Comparison of ENCODE assay signal across 1 cellular context in genomic region chr3:171173732-171174131, GRCh38.
TF ChIP-seq lines count a peak whose summit lies in the region.

No MANE protein-coding gene starts in this region.

TF ChIP-seq in GM23338, 12 proteins besides CTCF, POLR2A, EP300 and RAD21 (continued from another document):
- TF ChIP-seq, protein P1, sequence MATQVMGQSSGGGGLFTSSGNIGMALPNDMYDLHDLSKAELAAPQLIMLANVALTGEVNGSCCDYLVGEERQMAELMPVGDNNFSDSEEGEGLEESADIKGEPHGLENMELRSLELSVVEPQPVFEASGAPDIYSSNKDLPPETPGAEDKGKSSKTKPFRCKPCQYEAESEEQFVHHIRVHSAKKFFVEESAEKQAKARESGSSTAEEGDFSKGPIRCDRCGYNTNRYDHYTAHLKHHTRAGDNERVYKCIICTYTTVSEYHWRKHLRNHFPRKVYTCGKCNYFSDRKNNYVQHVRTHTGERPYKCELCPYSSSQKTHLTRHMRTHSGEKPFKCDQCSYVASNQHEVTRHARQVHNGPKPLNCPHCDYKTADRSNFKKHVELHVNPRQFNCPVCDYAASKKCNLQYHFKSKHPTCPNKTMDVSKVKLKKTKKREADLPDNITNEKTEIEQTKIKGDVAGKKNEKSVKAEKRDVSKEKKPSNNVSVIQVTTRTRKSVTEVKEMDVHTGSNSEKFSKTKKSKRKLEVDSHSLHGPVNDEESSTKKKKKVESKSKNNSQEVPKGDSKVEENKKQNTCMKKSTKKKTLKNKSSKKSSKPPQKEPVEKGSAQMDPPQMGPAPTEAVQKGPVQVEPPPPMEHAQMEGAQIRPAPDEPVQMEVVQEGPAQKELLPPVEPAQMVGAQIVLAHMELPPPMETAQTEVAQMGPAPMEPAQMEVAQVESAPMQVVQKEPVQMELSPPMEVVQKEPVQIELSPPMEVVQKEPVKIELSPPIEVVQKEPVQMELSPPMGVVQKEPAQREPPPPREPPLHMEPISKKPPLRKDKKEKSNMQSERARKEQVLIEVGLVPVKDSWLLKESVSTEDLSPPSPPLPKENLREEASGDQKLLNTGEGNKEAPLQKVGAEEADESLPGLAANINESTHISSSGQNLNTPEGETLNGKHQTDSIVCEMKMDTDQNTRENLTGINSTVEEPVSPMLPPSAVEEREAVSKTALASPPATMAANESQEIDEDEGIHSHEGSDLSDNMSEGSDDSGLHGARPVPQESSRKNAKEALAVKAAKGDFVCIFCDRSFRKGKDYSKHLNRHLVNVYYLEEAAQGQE (IDR thresholded peaks at IDR 0.05; ENCODE audit: unreplicated experiment) = no peak
- no peak for TF ChIP-seq NANOG (IDR thresholded peaks at IDR 0.05; ENCODE audit: borderline replicate concordance)
- no peak for TF ChIP-seq ZNF331 (CRISPR knock-in tag; IDR thresholded peaks at IDR 0.05; ENCODE audit: low read depth)
- no peak for TF ChIP-seq CREB1 (CRISPR knock-in tag; IDR thresholded peaks at IDR 0.05; ENCODE audit: low read depth)
- no peak for TF ChIP-seq POLR2AphosphoS5 (IDR thresholded peaks at IDR 0.05; ENCODE audit: low read depth)
- no peak for TF ChIP-seq JUNB (IDR thresholded peaks at IDR 0.05; ENCODE audit: unreplicated experiment)
